ENCODE assay signal across 22 cellular contexts in genomic region chr12:11543513-11544168, GRCh38.
DNase-seq lines count a peak whose midpoint lies in the region; ATAC-seq and TF ChIP-seq lines count a peak whose summit lies in the region.
"Had no signal": no experiment of that assay in that cellular context is flagged by ENCODE, and none has a peak within 500 bp of the region (broad histone marks: within the 10 kb centered on the region; RNA-seq: fewer than 3 reads in every experiment).

No MANE protein-coding gene starts in this region.

- peaks cover 0 to 17% (median 0%) of the 10 kb centered on the region in 11 experiments; a peak in 6 of 22 replicates for H3K9me3 ChIP-seq in BLaER1 treated with 17β-estradiol and CSF1 and Interleukin-3, amounts not matched to agents 10 nM and 100 nM (replicated peaks in 1 of 11)
- H3K9me3 ChIP-seq in CD4-positive, alpha-beta memory T cell (ENCODE audit: control insufficient read depth in 1 of 2, low read length in 2 of 2), result no peaks in the 10 kb centered on the region
- H3K9me3 ChIP-seq in PC-9 (ENCODE audit: insufficient read depth, low read depth), result no peaks in the 10 kb centered on the region
- H3K9me3 ChIP-seq: breast epithelium, ovary had no signal

- H3K4me3 Mint-ChIP-seq in CD4-positive, alpha-beta memory T cell, result no peak overlapping the region
- H3K4me3 Mint-ChIP-seq: activated T-cell treated with anti-CD3 and anti-CD28 coated beads, Interleukin-2, amount 50 U/mL, for 24 hours; immature natural killer cell; stimulated activated naive B cell treated with anti-CD40 and anti-IgM and Interleukin-4, amounts not matched to agents 10 μg/mL and 1 μg/mL and 100 μg/mL, for 72 hours had no signal

- H3K27me3 ChIP-seq in BLaER1 treated with 17β-estradiol and CSF1 and Interleukin-3, amounts not matched to agents 10 nM and 100 nM, result no peaks in the 10 kb centered on the region
- no peaks in the 10 kb centered on the region for H3K27me3 ChIP-seq in CD4-positive, alpha-beta memory T cell (ENCODE audit: insufficient read depth, low read length)
- H3K27me3 ChIP-seq in PC-9 (ENCODE audit: insufficient read depth, low read depth) (no peaks in the 10 kb centered on the region), foreskin keratinocyte (peaks cover 19% of the 10 kb centered on the region)
- H3K27me3 ChIP-seq: breast epithelium, ovary had no signal

- no peak overlapping the region for H3K4me3 ChIP-seq in BLaER1 treated with 17β-estradiol and CSF1 and Interleukin-3, amounts not matched to agents 10 nM and 100 nM
- H3K4me3 ChIP-seq in CD4-positive, alpha-beta memory T cell (ENCODE audit: low read length in 2 of 2), result no peak overlapping the region
- no peak overlapping the region for H3K4me3 ChIP-seq in PC-9
- H3K4me3 ChIP-seq: breast epithelium, ovary had no signal

- intact Hi-C loops in CD4-positive, alpha-beta memory T cell (cut with micrococcal nuclease), result no loop called here
- intact Hi-C loops in PC-9 (cut with micrococcal nuclease; ENCODE audit: unreplicated experiment), result no loop called here

- H3K9ac ChIP-seq in BLaER1 treated with 17β-estradiol and CSF1 and Interleukin-3, amounts not matched to agents 10 nM and 100 nM, result no peak overlapping the region

- CTCF ChIA-PET in CD4-positive, alpha-beta memory T cell (lab: Charles Lee; ENCODE audit: partially characterized antibody), result interaction anchor here (0.6 to 3.6 kb wide), 4 partner anchors 10 to 37 kb away, joined by 3 to 30 read pairs (median 10); no protein-coding TSS in a partner anchor
- CTCF ChIA-PET in PC-9 (lab: Charles Lee), result no interaction called here

- peak; percentile 70 for ATAC-seq in foreskin keratinocyte
- ATAC-seq: left colon; Right ventricle myocardium inferior; stimulated activated naive B cell treated with anti-CD40 and anti-IgM and Interleukin-4, amounts not matched to agents 10 μg/mL and 1 μg/mL and 100 μg/mL, for 72 hours had no signal

- no peaks in the 10 kb centered on the region for H3F3A ChIP-seq in PC-9 (ENCODE audit: insufficient read depth, low read depth)

- no peaks in the 10 kb centered on the region for H3K36me3 Mint-ChIP-seq in CD4-positive, alpha-beta memory T cell
- H3K36me3 Mint-ChIP-seq: stimulated activated naive B cell treated with anti-CD40 and anti-IgM and Interleukin-4, amounts not matched to agents 10 μg/mL and 1 μg/mL and 100 μg/mL, for 72 hours had no signal

- DNase-seq in CD4-positive, alpha-beta memory T cell, result no peak
- DNase-seq in PC-9 (peak in 1 of 2 experiments; percentile 79), foreskin keratinocyte (peak in 1 of 2 donors; percentile 28), NCI-H510A treated with DMSO at 0.1 percent for 48 hours (lab: John Stamatoyannopoulos, UW) (no peak), DMS53 treated with DMSO at 0.1 percent for 48 hours (lab: John Stamatoyannopoulos, UW; ENCODE audit: unreplicated experiment) (no peak), NCI-H2227 (lab: John Stamatoyannopoulos, UW; ENCODE audit: unreplicated experiment) (no peak)
- no peak for DNase-seq in activated CD4-positive, alpha-beta T cell treated with anti-CD3 and anti-CD28 coated beads for 1 hour
- DNase-seq: activated CD4-positive, alpha-beta T cell treated with anti-CD3 and anti-CD28 coated beads for 4 hours; activated effector memory CD4-positive, alpha-beta T cell treated with anti-CD3 and anti-CD28 coated beads, Interleukin-2, amount 50 U/mL, for 16 hours; activated T-cell treated with anti-CD3 and anti-CD28 coated beads, Interleukin-2, amount 50 U/mL, for 24 hours; C1 segment of cervical spinal cord; immature natural killer cell; left colon; mammary epithelial cell; NCI-H1092 treated with DMSO at 0.1 percent for 48 hours; NCI-H1694 treated with DMSO at 0.1 percent for 48 hours; NK-92 treated with Interleukin-12 subunit alpha and Interleukin-12 subunit beta, amount 100 ng/mL, for 24 hours; ovary; stimulated activated naive B cell treated with anti-CD40 and anti-IgM and Interleukin-4, amounts not matched to agents 10 μg/mL and 1 μg/mL and 100 μg/mL, for 72 hours had no signal

- no peaks in the 10 kb centered on the region for H3K9me2 ChIP-seq in PC-9 (ENCODE audit: insufficient read depth)

- peaks cover 0 to 2% (median 0%) of the 10 kb centered on the region in 8 donors for H3K9me3 Mint-ChIP-seq in CD4-positive, alpha-beta memory T cell
- H3K9me3 Mint-ChIP-seq: immature natural killer cell; stimulated activated naive B cell treated with anti-CD40 and anti-IgM and Interleukin-4, amounts not matched to agents 10 μg/mL and 1 μg/mL and 100 μg/mL, for 72 hours had no signal

- H3K79me2 ChIP-seq in PC-9 (ENCODE audit: low read depth), result no peaks in the 10 kb centered on the region

- H3K36me3 ChIP-seq in BLaER1 treated with 17β-estradiol and CSF1 and Interleukin-3, amounts not matched to agents 10 nM and 100 nM, result no peaks in the 10 kb centered on the region
- no peaks in the 10 kb centered on the region for H3K36me3 ChIP-seq in CD4-positive, alpha-beta memory T cell (ENCODE audit: insufficient read depth, low read length)
- H3K36me3 ChIP-seq in PC-9 (ENCODE audit: low read depth), result no peaks in the 10 kb centered on the region
- H3K36me3 ChIP-seq: breast epithelium, ovary had no signal

- H3K4me1 ChIP-seq in BLaER1 treated with 17β-estradiol and CSF1 and Interleukin-3, amounts not matched to agents 10 nM and 100 nM, result peaks cover 20 to 44% (median 40%) of the 10 kb centered on the region in 10 experiments
- H3K4me1 ChIP-seq in CD4-positive, alpha-beta memory T cell (ENCODE audit: insufficient read depth, low read length), result peaks cover 63% of the 10 kb centered on the region
- H3K4me1 ChIP-seq in PC-9 (replicated peaks; ENCODE audit: insufficient read depth) (peaks cover 11% of the 10 kb centered on the region; the same call in 1 of the 2 replicates), foreskin keratinocyte (no peaks in the 10 kb centered on the region)
- H3K4me1 ChIP-seq: breast epithelium had no signal

- no TSS peak for BruUV-seq in PC-9 (replicated peaks; lab: Mats Ljungman, UMichigan)

- H3K4me2 ChIP-seq in BLaER1 treated with 17β-estradiol and CSF1 and Interleukin-3, amounts not matched to agents 10 nM and 100 nM, result peak overlapping the region in 10 of 11 experiments; percentile 31 to 90 (median 78); a peak in 16 of 22 replicates
- no peak overlapping the region for H3K4me2 ChIP-seq in PC-9

- H2AFZ ChIP-seq in PC-9, result no peak overlapping the region

- H3K27ac Mint-ChIP-seq in CD4-positive, alpha-beta memory T cell, result peak overlapping the region; percentile 10 to 84 (median 36)
- H3K27ac Mint-ChIP-seq: activated T-cell treated with anti-CD3 and anti-CD28 coated beads, Interleukin-2, amount 50 U/mL, for 24 hours; stimulated activated naive B cell treated with anti-CD40 and anti-IgM and Interleukin-4, amounts not matched to agents 10 μg/mL and 1 μg/mL and 100 μg/mL, for 72 hours had no signal

- TF ChIP-seq CTCF in PC-9 (conservative IDR thresholded peaks at IDR 0.05) (no peak), foreskin keratinocyte (conservative IDR thresholded peaks at IDR 0.05) (no peak)

- POLR2A ChIA-PET in CD4-positive, alpha-beta memory T cell (lab: Charles Lee; ENCODE audit: partially characterized antibody), result interaction anchor here (3.0 kb wide), 1 partner anchor 814 kb away, joined by 12 read pairs; the partner anchor contains the start of gene BORCS5
- POLR2A ChIA-PET in PC-9 (lab: Charles Lee; ENCODE audit: unreplicated experiment), result interaction anchor here (0.6 kb wide), 1 partner anchor 106 kb away, joined by 3 read pairs; the partner anchor contains the start of gene ETV6

- H3K27ac ChIP-seq in BLaER1 treated with 17β-estradiol and CSF1 and Interleukin-3, amounts not matched to agents 10 nM and 100 nM, result peak overlapping the region in 4 of 11 experiments; percentile 26 to 78 (median 72); a peak in 5 of 22 replicates
- H3K27ac ChIP-seq in CD4-positive, alpha-beta memory T cell (ENCODE audit: low read depth, low read length), result no peak overlapping the region
- peak overlapping the region; percentile 11; the same call in 1 of the 2 replicates for H3K27ac ChIP-seq in PC-9
- H3K27ac ChIP-seq in foreskin keratinocyte, result no peak overlapping the region
- H3K27ac ChIP-seq: ovary had no signal

- no peaks in the 10 kb centered on the region for H3K27me3 Mint-ChIP-seq in CD4-positive, alpha-beta memory T cell
- H3K27me3 Mint-ChIP-seq: activated T-cell treated with anti-CD3 and anti-CD28 coated beads, Interleukin-2, amount 50 U/mL, for 24 hours; stimulated activated naive B cell treated with anti-CD40 and anti-IgM and Interleukin-4, amounts not matched to agents 10 μg/mL and 1 μg/mL and 100 μg/mL, for 72 hours had no signal

- H3K4me1 Mint-ChIP-seq in CD4-positive, alpha-beta memory T cell, result peaks cover 35 to 71% (median 51%) of the 10 kb centered on the region in 4 donors

- no peaks in the 10 kb centered on the region for H4K20me1 ChIP-seq in BLaER1 treated with 17β-estradiol and CSF1 and Interleukin-3, amounts not matched to agents 10 nM and 100 nM
- no peaks in the 10 kb centered on the region for H4K20me1 ChIP-seq in PC-9 (ENCODE audit: insufficient read depth)
